Comparison of ENCODE assay signal across 23 cellular contexts in the genomic region with DNA sequence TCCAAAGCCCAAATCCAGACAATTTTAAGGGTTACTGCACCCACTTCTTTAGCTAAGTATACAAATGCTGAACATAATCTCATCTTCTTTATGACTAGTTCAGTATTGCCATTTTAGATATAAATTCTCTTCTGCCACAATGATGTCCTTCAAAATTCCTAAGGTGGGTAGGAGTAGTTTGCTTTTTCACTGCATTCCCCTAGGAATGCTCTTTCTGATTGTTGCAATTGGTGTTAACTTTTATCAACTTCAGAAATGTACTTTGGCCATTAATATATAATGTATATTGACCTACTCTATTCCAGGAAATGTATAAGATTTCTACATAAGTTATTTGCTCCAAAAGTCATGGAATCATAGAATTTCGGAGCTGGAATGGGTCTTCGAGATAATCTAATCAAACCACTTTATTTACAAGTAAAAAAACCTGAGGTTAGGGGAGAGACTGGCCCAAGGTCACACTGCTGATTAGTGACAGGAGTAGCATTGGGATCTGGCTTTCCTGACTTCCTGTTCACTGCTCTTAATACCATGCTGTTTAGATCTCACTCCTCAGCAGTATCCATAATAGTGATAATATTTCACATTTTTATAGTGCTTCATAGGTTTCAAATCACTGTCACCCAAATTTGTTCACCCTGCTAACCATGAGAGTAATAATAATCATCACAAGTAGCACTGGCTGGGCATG. TPM values are rescaled to one million over a fixed set of nuclear protein-coding genes. Genes with fewer than 3 reads are reported as not detected.
A peak's percentile ranks its signal among the peaks of the same experiment; 100 is the strongest.
DNase-seq lines count a peak whose midpoint lies in the region; ATAC-seq, FAIRE-seq and TF ChIP-seq lines count a peak whose summit lies in the region.
"Had no signal": no experiment of that assay in that cellular context is flagged by ENCODE, and none has a peak within 500 bp of the region (broad histone marks: within the 10 kb centered on the region; RNA-seq: fewer than 3 reads in every experiment).

No MANE protein-coding gene starts in this region.

- H3K36me3 Mint-ChIP-seq in nephron (ENCODE audit: low read depth) = no peaks in the 10 kb centered on the region
- H3K36me3 Mint-ChIP-seq in activated CD4-positive, alpha-beta memory T cell treated with anti-CD3 and anti-CD28 coated beads for 36 hours = no peaks in the 10 kb centered on the region
- H3K36me3 Mint-ChIP-seq: CD4-positive, CD25-positive, alpha-beta regulatory T cell; CD8-positive, alpha-beta memory T cell had no signal

- TF ChIP-seq CTCF in HepG2 (CRISPR knock-in tag; IDR thresholded peaks at IDR 0.05) (no peak), right lobe of liver (IDR thresholded peaks at IDR 0.05) (no peak), OCI-LY3 (IDR thresholded peaks at IDR 0.05; ENCODE audit: low read depth, low read length) (no peak), nephron (IDR thresholded peaks at IDR 0.05; ENCODE audit: unreplicated experiment in 3 of 3) (no peak)

- H3K36me3 ChIP-seq in HepG2 (replicated peaks in 1 of 2; ENCODE audit: control insufficient read depth in 1 of 2, insufficient read depth in 2 of 2, low read length in 2 of 2) = no peaks in the 10 kb centered on the region
- H3K36me3 ChIP-seq in right lobe of liver = no peaks in the 10 kb centered on the region
- H3K36me3 ChIP-seq in OCI-LY3 (replicated peaks; ENCODE audit: low read depth, low read length) = no peaks in the 10 kb centered on the region
- H3K36me3 ChIP-seq: BE2C had no signal

- TF ChIP-seq POLR2A in HepG2 (IDR thresholded peaks at IDR 0.05; ENCODE audit: insufficient read depth in 1 of 2, low read depth in 2 of 2, low read length in 2 of 2) = no peak
- TF ChIP-seq POLR2A in right lobe of liver (IDR thresholded peaks at IDR 0.05) = no peak

- ATAC-seq in HepG2 = peak; percentile 36
- ATAC-seq in right lobe of liver = no peak
- ATAC-seq in HG03135 (IDR thresholded peaks at IDR 0.05; ENCODE audit: unreplicated experiment) = no peak
- ATAC-seq: HCT116 had no signal

- H3K4me1 Mint-ChIP-seq in nephron = peaks cover 5% of the 10 kb centered on the region
- H3K4me1 Mint-ChIP-seq in activated CD4-positive, alpha-beta memory T cell treated with anti-CD3 and anti-CD28 coated beads for 36 hours (ENCODE audit: low read depth) = no peaks in the 10 kb centered on the region
- H3K4me1 Mint-ChIP-seq: CD4-positive, CD25-positive, alpha-beta regulatory T cell; CD8-positive, alpha-beta memory T cell had no signal

- intact Hi-C loops in HepG2 (cut with micrococcal nuclease; ENCODE audit: unreplicated experiment) (no loop called here), right lobe of liver (cut with DNase I) (no loop called here)
- intact Hi-C loops in activated CD4-positive, alpha-beta memory T cell treated with anti-CD3 and anti-CD28 coated beads for 36 hours (cut with micrococcal nuclease) = no loop called here

- H3K27me3 ChIP-seq in HepG2 (ENCODE audit: control insufficient read depth in 1 of 2, insufficient read depth in 2 of 2, low read length in 2 of 2) (no peaks in the 10 kb centered on the region; a peak in 1 of 5 replicates), right lobe of liver (no peaks in the 10 kb centered on the region), OCI-LY3 (ENCODE audit: low read depth, low read length) (no peaks in the 10 kb centered on the region)
- H3K27me3 ChIP-seq: BE2C had no signal

- H3K4me3 Mint-ChIP-seq in nephron = no peak overlapping the region
- H3K4me3 Mint-ChIP-seq in activated CD4-positive, alpha-beta memory T cell treated with anti-CD3 and anti-CD28 coated beads for 36 hours = no peak overlapping the region
- H3K4me3 Mint-ChIP-seq: CD4-positive, CD25-positive, alpha-beta regulatory T cell; CD8-positive, alpha-beta memory T cell; HFFc6 had no signal

- H2AFZ ChIP-seq in HepG2 (ENCODE audit: low read length) = no peak overlapping the region
- no peak overlapping the region; the same call in 1 of the 2 replicates for H2AFZ ChIP-seq in OCI-LY3 (ENCODE audit: low read depth, low read length)

- TF ChIP-seq RAD21 in HepG2 (CRISPR knock-in tag; IDR thresholded peaks at IDR 0.05) = no peak

- WGBS in HepG2 (ENCODE audit: low lambda C conversion rate) = 2% methylated on average over 2 of the region's 2 CpGs
- 33% methylated on average over 2 of the region's 2 CpGs for WGBS in right lobe of liver (ENCODE audit: insufficient coverage, low coverage, low lambda C conversion rate, missing lambda C conversion rate)

- H3K9me3 ChIP-seq in HepG2 (ENCODE audit: low read length) = no peaks in the 10 kb centered on the region; the same call in 1 of the 2 replicates
- no peaks in the 10 kb centered on the region for H3K9me3 ChIP-seq in right lobe of liver
- H3K9me3 ChIP-seq in OCI-LY3 (ENCODE audit: insufficient read depth, low read length) = 0 out of 2 replicates have a peak, but pooled peaks cover 3% of the 10 kb centered on the region
- H3K9me3 ChIP-seq: BE2C, Caco-2 had no signal

- peaks cover 13% of the 10 kb centered on the region for H3K27me3 Mint-ChIP-seq in nephron (ENCODE audit: low read depth)
- no peaks in the 10 kb centered on the region for H3K27me3 Mint-ChIP-seq in activated CD4-positive, alpha-beta memory T cell treated with anti-CD3 and anti-CD28 coated beads for 36 hours
- H3K27me3 Mint-ChIP-seq: CD4-positive, CD25-positive, alpha-beta regulatory T cell; CD8-positive, alpha-beta memory T cell had no signal

- peak overlapping the region; percentile 16 for H3K27ac ChIP-seq in HepG2 (ENCODE audit: extremely low read length, insufficient read depth, low read length)
- no peak overlapping the region for H3K27ac ChIP-seq in right lobe of liver
- no peak overlapping the region for H3K27ac ChIP-seq in OCI-LY3 (ENCODE audit: low read length)

- no peaks in the 10 kb centered on the region for H3K79me2 ChIP-seq in HepG2 (ENCODE audit: insufficient read depth, low read length)
- H3K79me2 ChIP-seq in OCI-LY3 (ENCODE audit: low read length) = no peaks in the 10 kb centered on the region

- no peaks in the 10 kb centered on the region for H3K9me3 Mint-ChIP-seq in nephron
- no peaks in the 10 kb centered on the region for H3K9me3 Mint-ChIP-seq in activated CD4-positive, alpha-beta memory T cell treated with anti-CD3 and anti-CD28 coated beads for 36 hours
- H3K9me3 Mint-ChIP-seq: CD8-positive, alpha-beta memory T cell; HFFc6 had no signal

- no peak overlapping the region for H3K9ac ChIP-seq in HepG2 (ENCODE audit: insufficient read depth, low read depth, low read length)
- no peak overlapping the region for H3K9ac ChIP-seq in OCI-LY3 (ENCODE audit: low read length)

- CTCF ChIA-PET in HepG2 (lab: Yijun Ruan, JAX; ENCODE audit: low intra/inter-chr PET ratio, low total read pairs) = no interaction called here
- CTCF ChIA-PET in activated CD4-positive, alpha-beta memory T cell treated with anti-CD3 and anti-CD28 coated beads for 36 hours (lab: Charles Lee) = no interaction called here

- peak overlapping the region; percentile 21 for H3K4me2 ChIP-seq in HepG2 (ENCODE audit: low read depth, low read length)
- peak overlapping the region; percentile 42 for H3K4me2 ChIP-seq in OCI-LY3 (ENCODE audit: low read length)

- DNase-seq in HepG2 (ENCODE audit: low spot score) (no peak), right lobe of liver (no peak), nucleus accumbens (lab: John Stamatoyannopoulos, UW) (no peak), NCI-H1092 treated with DMSO at 0.1 percent for 48 hours (lab: John Stamatoyannopoulos, UW) (no peak)
- DNase-seq in activated CD4-positive, alpha-beta memory T cell treated with anti-CD3 and anti-CD28 coated beads for 36 hours = no peak
- DNase-seq: 8988T; BE2C; C1 segment of cervical spinal cord; Caco-2; CD4-positive, CD25-positive, alpha-beta regulatory T cell; CD8-positive, alpha-beta memory T cell; GDM1; GOT3; H7 had no signal

- H3K4me1 ChIP-seq in HepG2 (ENCODE audit: insufficient read depth, low read length) (peaks cover 61% of the 10 kb centered on the region), right lobe of liver (peaks cover 0 to 3% (median 2%) of the 10 kb centered on the region in 4 donors), OCI-LY3 (ENCODE audit: low read length) (peaks cover 12% of the 10 kb centered on the region)
- H3K4me1 ChIP-seq: BE2C had no signal

- BruUV-seq in HepG2 (replicated peaks; lab: Mats Ljungman, UMichigan) = no TSS peak

- in situ Hi-C loops in HepG2 (cut with HindIII; ENCODE audit: extremely low pct_ligation_motif_present, low pct_unique_long_range_greater_than_20kb) = no loop called here

- FAIRE-seq in HepG2 (lab: Jason Lieb, UNC) = no peak
- FAIRE-seq: D721Med, GM12892, GM18507, HTR-8/SVneo had no signal

- H3K4me3 ChIP-seq in HepG2 (replicated peaks in 1 of 3; ENCODE audit: insufficient read depth in 1 of 3, low read depth in 2 of 3, low read length in 3 of 3) (no peak overlapping the region), right lobe of liver (no peak overlapping the region), OCI-LY3 (ENCODE audit: low read length) (no peak overlapping the region)

- TF ChIP-seq EP300 in HepG2 (IDR thresholded peaks at IDR 0.05; ENCODE audit: low read depth in 2 of 2, low read length in 2 of 2) = no peak
- no peak for TF ChIP-seq EP300 in HepG2 (CRISPR knock-in tag; IDR thresholded peaks at IDR 0.05; ENCODE audit: borderline replicate concordance)

- H4K20me1 ChIP-seq in HepG2 (ENCODE audit: insufficient read depth, low read length) (no peaks in the 10 kb centered on the region), OCI-LY3 (ENCODE audit: insufficient read depth, low read length) (no peaks in the 10 kb centered on the region)

- POLR2A ChIA-PET in HepG2 (lab: Yijun Ruan, JAX) = interaction anchor here (1.6 to 7.6 kb wide), 2 partner anchors 10 to 16 kb away, joined by 6 to 58 read pairs; no protein-coding TSS in a partner anchor
- POLR2A ChIA-PET in activated CD4-positive, alpha-beta memory T cell treated with anti-CD3 and anti-CD28 coated beads for 36 hours (lab: Charles Lee) = no interaction called here

- peak overlapping the region; percentile 13 to 46 (median 35) for H3K27ac Mint-ChIP-seq in nephron
- H3K27ac Mint-ChIP-seq in activated CD4-positive, alpha-beta memory T cell treated with anti-CD3 and anti-CD28 coated beads for 36 hours = no peak overlapping the region
- H3K27ac Mint-ChIP-seq: CD4-positive, CD25-positive, alpha-beta regulatory T cell; CD8-positive, alpha-beta memory T cell had no signal

RNA-seq across cellular contexts. Expression of gene RASAL2, which starts 46.4 kb away (rescaled TPM):
- total RNA-seq in HepG2 (2016; rRNA removed; fragmentation: Illumina TruSeq; extraction: Trizol) (5.4 and 6.4 TPM in 2 replicates), right lobe of liver (1 to 10 TPM; 3.6 to 6.0 (median 5.2) TPM)
- 1.5 and 1.8 TPM in 2 replicates for total RNA-seq in HepG2 (2016; cell fraction: cytosol; rRNA removed; fragmentation: Illumina TruSeq; extraction: Trizol; ENCODE audit: low read depth)
- 5.2 and 6.3 TPM in 2 replicates for total RNA-seq in HepG2 (2016; cell fraction: insoluble cytoplasmic fraction; rRNA removed; fragmentation: Illumina TruSeq; extraction: Trizol)
- 1.9 and 2.0 TPM in 2 replicates for total RNA-seq in HepG2 (2016; cell fraction: membrane; rRNA removed; fragmentation: Illumina TruSeq; extraction: Trizol)
- total RNA-seq in HepG2 (2016; cell fraction: nucleus; rRNA removed; fragmentation: Illumina TruSeq; extraction: Trizol) = 9.0 and 10.9 TPM in 2 replicates
- 4.6 and 5.9 TPM in 2 replicates for polyA plus RNA-seq in HepG2 (2011; rRNA removed)
- polyA plus RNA-seq in HepG2 (2011; cell fraction: cytosol; rRNA removed) = 3.1 and 3.2 TPM in 2 replicates
- polyA plus RNA-seq in HepG2 (2011; cell fraction: nucleus; rRNA removed) = 13.0 and 15.7 TPM in 2 replicates
- 3.0 and 3.2 TPM in 2 replicates for polyA plus RNA-seq in HepG2 (2012)
- 0.06 and 0.07 TPM in 2 replicates for polyA plus RNA-seq in HepG2 (2016; cell fraction: cytosol; fragmentation: Illumina TruSeq; extraction: Trizol; ENCODE audit: low read depth)
- 4.1 and 4.5 TPM in 2 replicates for polyA plus RNA-seq in HepG2 (2016; cell fraction: insoluble cytoplasmic fraction; fragmentation: Illumina TruSeq; extraction: Trizol; ENCODE audit: low read depth)
- 0.26 and 0.38 TPM in 2 replicates for polyA plus RNA-seq in HepG2 (2016; cell fraction: membrane; fragmentation: Illumina TruSeq; extraction: Trizol; ENCODE audit: low read depth)
- 8.1 and 9.7 TPM in 2 replicates for polyA plus RNA-seq in HepG2 (2016; cell fraction: nucleus; fragmentation: Illumina TruSeq; extraction: Trizol; ENCODE audit: insufficient read depth, low read depth)
- 15.5 and 36.8 TPM in 2 replicates for polyA minus RNA-seq in HepG2 (2011; rRNA and poly(A)+ RNA removed; ENCODE audit: low replicate concordance)
- polyA minus RNA-seq in HepG2 (2011; cell fraction: cytosol; rRNA and poly(A)+ RNA removed) = 6.7 and 8.0 TPM in 2 replicates
- polyA minus RNA-seq in HepG2 (2011; cell fraction: nucleus; rRNA and poly(A)+ RNA removed) = 34.3 and 40.3 TPM in 2 replicates
- total RNA-seq in activated CD4-positive, alpha-beta memory T cell treated with anti-CD3 and anti-CD28 coated beads for 36 hours = not detected
- total RNA-seq: CD4-positive, CD25-positive, alpha-beta regulatory T cell had no signal
- polyA plus RNA-seq: CD4-positive, CD25-positive, alpha-beta regulatory T cell; CD8-positive, alpha-beta memory T cell had no signal
